19 cellular contexts compared by ENCODE assay signal in the genomic region with DNA sequence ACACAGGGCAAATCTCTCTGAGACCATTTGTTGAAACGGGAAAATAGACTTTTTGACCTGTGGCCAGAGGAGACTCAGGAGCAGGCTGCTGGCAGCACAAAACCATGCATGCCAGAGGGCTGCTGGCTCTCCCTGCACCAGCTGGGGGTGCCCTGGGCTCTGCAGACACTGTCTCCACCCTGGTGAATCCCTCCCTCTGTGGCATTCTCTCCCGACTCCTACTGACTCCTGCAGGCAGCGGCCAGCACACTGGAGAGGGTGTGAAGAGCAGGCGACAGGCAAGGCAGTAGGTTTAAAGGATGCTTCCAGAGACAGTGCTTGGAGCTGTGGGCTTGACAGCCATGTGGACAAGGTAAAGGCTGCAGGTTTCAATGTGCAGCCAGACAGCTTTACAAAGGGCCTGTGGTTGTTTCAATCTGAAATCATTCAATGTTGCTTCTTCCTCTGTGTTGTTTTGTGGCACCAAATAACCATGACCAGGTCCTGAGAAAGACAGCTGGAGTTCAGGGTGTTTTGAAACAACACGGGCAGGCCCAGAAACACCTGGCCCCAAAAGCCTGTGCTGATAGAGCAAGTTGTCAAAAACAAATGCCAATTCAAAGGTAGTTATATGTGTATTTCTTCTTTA.
DNase-seq lines count a peak whose midpoint lies in the region; ATAC-seq and TF ChIP-seq lines count a peak whose summit lies in the region.
"Had no signal": no experiment of that assay in that cellular context is flagged by ENCODE, and none has a peak within 500 bp of the region (broad histone marks: within the 10 kb centered on the region; RNA-seq: fewer than 3 reads in every experiment).

No MANE protein-coding gene starts in this region.

- intact Hi-C loops in right lobe of liver (cut with DNase I), result no loop called here

- TF ChIP-seq CTCF in SK-N-SH (IDR thresholded peaks at IDR 0.05) (no peak), GM20000 (IDR thresholded peaks at IDR 0.05; ENCODE audit: extremely low read depth, missing control alignments) (no peak), right lobe of liver (IDR thresholded peaks at IDR 0.05) (no peak)

- H3K79me2 ChIP-seq in SK-N-SH (ENCODE audit: insufficient read depth), result no peaks in the 10 kb centered on the region

- WGBS in SK-N-SH (ENCODE audit: low lambda C conversion rate), result 0% methylated on average over 2 of the region's 5 CpGs
- WGBS in right lobe of liver (ENCODE audit: insufficient coverage, low coverage, low lambda C conversion rate, missing lambda C conversion rate), result 34% methylated on average over 3 of the region's 5 CpGs

- no peak overlapping the region for H2AFZ ChIP-seq in SK-N-SH (ENCODE audit: low read depth)

- no peaks in the 10 kb centered on the region for H3K9me3 ChIP-seq in SK-N-SH
- no peaks in the 10 kb centered on the region for H3K9me3 ChIP-seq in right lobe of liver

- H3K27ac ChIP-seq in SK-N-SH (ENCODE audit: low read depth in 2 of 2, low read length in 1 of 2), result no peak overlapping the region
- H3K27ac ChIP-seq in right lobe of liver, result no peak overlapping the region
- H3K27ac ChIP-seq: left lung, skin epidermis, tibial nerve had no signal

- TF ChIP-seq RAD21 in SK-N-SH (IDR thresholded peaks at IDR 0.05; ENCODE audit: low read length), result no peak

- H3K4me1 ChIP-seq in SK-N-SH (ENCODE audit: control insufficient read depth in 1 of 2, insufficient read depth in 2 of 2, low read depth in 1 of 2, low read length in 1 of 2), result no peaks in the 10 kb centered on the region
- H3K4me1 ChIP-seq in right lobe of liver, result no peaks in the 10 kb centered on the region
- H3K4me1 ChIP-seq: left lung had no signal

- ATAC-seq in SK-N-SH treated with all-trans-retinoic acid at 6 μM for 48 hours, result no peak
- ATAC-seq in right lobe of liver, result no peak
- ATAC-seq in GM19035 (IDR thresholded peaks at IDR 0.05; ENCODE audit: unreplicated experiment), result no peak
- ATAC-seq: esophagus mucosa, left lung had no signal

- H3K4me2 ChIP-seq in SK-N-SH, result no peak overlapping the region

- no peaks in the 10 kb centered on the region for H3K36me3 ChIP-seq in SK-N-SH (replicated peaks in 1 of 2; ENCODE audit: control insufficient read depth in 1 of 2, insufficient read depth in 2 of 2, low read length in 1 of 2)
- no peaks in the 10 kb centered on the region for H3K36me3 ChIP-seq in right lobe of liver
- H3K36me3 ChIP-seq: left lung, tibial nerve had no signal

- H3F3A ChIP-seq in SK-N-SH (replicated peaks; ENCODE audit: insufficient read depth), result no peaks in the 10 kb centered on the region

- CTCF ChIA-PET in SK-N-SH (lab: Yijun Ruan, JAX), result interaction anchor here (1.0 to 1.1 kb wide), 2 partner anchors 33 to 360 kb away, joined by 3 to 4 read pairs; no protein-coding TSS in a partner anchor

- no peak for TF ChIP-seq POLR2A in right lobe of liver (IDR thresholded peaks at IDR 0.05)

- H3K9me2 ChIP-seq in SK-N-SH, result no peaks in the 10 kb centered on the region

- no peaks in the 10 kb centered on the region for H4K20me1 ChIP-seq in SK-N-SH (ENCODE audit: insufficient read depth)

- POLR2A ChIA-PET in SK-N-SH (lab: Yijun Ruan, JAX), result no interaction called here

- H3K9ac ChIP-seq in SK-N-SH, result no peak overlapping the region

- H3K27me3 ChIP-seq in SK-N-SH (ENCODE audit: insufficient read depth) (no peaks in the 10 kb centered on the region), right lobe of liver (no peaks in the 10 kb centered on the region)
- H3K27me3 ChIP-seq: left lung, tibial nerve had no signal

- TF ChIP-seq EP300 in SK-N-SH (IDR thresholded peaks at IDR 0.05; ENCODE audit: borderline replicate concordance in 1 of 2, low read depth in 1 of 2, low read length in 1 of 2), result no peak

- DNase-seq in SK-N-SH (peak; percentile 41), SW480 (ENCODE audit: low spot score) (peak; percentile 22), iPS DF 19.7 (ENCODE audit: low read depth, low spot score) (peak; percentile 56), AG08395 (ENCODE audit: low spot score) (no peak), GM20000 (ENCODE audit: low spot score) (no peak), right lobe of liver (no peak)
- DNase-seq: activated B cell treated with CpG ODN at 0.5 μM for 24 hours; activated CD8-positive, alpha-beta memory T cell treated with anti-CD3 and anti-CD28 coated beads for 24 hours; DND-41; Karpas-422; left lung; NCI-H1436; NCI-H526 treated with DMSO at 0.1 percent for 48 hours; RPMI8226 had no signal

- H3K4me3 ChIP-seq in SK-N-SH (ENCODE audit: low read depth in 2 of 2, low read length in 1 of 2), result no peak overlapping the region
- H3K4me3 ChIP-seq in right lobe of liver, result no peak overlapping the region
- H3K4me3 ChIP-seq: left lung, skin epidermis, tibial nerve had no signal

TF ChIP-seq in SK-N-SH, 30 proteins besides CTCF, POLR2A, EP300 and RAD21 (continues in another document):
- TF ChIP-seq RFX5 (IDR thresholded peaks at IDR 0.05; ENCODE audit: low read length), result no peak
- TF ChIP-seq, protein P1, sequence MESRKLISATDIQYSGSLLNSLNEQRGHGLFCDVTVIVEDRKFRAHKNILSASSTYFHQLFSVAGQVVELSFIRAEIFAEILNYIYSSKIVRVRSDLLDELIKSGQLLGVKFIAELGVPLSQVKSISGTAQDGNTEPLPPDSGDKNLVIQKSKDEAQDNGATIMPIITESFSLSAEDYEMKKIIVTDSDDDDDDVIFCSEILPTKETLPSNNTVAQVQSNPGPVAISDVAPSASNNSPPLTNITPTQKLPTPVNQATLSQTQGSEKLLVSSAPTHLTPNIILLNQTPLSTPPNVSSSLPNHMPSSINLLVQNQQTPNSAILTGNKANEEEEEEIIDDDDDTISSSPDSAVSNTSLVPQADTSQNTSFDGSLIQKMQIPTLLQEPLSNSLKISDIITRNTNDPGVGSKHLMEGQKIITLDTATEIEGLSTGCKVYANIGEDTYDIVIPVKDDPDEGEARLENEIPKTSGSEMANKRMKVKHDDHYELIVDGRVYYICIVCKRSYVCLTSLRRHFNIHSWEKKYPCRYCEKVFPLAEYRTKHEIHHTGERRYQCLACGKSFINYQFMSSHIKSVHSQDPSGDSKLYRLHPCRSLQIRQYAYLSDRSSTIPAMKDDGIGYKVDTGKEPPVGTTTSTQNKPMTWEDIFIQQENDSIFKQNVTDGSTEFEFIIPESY (IDR thresholded peaks at IDR 0.05; ENCODE audit: borderline replicate concordance, low read depth), result no peak
- no peak for TF ChIP-seq RCOR1 (IDR thresholded peaks at IDR 0.05; ENCODE audit: low read length)
- TF ChIP-seq SIN3A (IDR thresholded peaks at IDR 0.05; ENCODE audit: borderline replicate concordance, low read depth, low read length), result no peak
- TF ChIP-seq, protein P2, sequence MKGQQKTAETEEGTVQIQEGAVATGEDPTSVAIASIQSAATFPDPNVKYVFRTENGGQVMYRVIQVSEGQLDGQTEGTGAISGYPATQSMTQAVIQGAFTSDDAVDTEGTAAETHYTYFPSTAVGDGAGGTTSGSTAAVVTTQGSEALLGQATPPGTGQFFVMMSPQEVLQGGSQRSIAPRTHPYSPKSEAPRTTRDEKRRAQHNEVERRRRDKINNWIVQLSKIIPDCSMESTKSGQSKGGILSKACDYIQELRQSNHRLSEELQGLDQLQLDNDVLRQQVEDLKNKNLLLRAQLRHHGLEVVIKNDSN (IDR thresholded peaks at IDR 0.05; ENCODE audit: borderline replicate concordance, low read depth), result no peak
- no peak for TF ChIP-seq TCF12 (IDR thresholded peaks at IDR 0.05)

TF ChIP-seq in SK-N-SH treated with all-trans-retinoic acid at 6 μM for 48 hours, 23 proteins besides CTCF, POLR2A, EP300 and RAD21 (continues in another document):
- TF ChIP-seq, protein P3, sequence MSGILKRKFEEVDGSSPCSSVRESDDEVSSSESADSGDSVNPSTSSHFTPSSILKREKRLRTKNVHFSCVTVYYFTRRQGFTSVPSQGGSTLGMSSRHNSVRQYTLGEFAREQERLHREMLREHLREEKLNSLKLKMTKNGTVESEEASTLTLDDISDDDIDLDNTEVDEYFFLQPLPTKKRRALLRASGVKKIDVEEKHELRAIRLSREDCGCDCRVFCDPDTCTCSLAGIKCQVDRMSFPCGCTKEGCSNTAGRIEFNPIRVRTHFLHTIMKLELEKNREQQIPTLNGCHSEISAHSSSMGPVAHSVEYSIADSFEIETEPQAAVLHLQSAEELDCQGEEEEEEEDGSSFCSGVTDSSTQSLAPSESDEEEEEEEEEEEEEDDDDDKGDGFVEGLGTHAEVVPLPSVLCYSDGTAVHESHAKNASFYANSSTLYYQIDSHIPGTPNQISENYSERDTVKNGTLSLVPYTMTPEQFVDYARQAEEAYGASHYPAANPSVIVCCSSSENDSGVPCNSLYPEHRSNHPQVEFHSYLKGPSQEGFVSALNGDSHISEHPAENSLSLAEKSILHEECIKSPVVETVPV (CRISPR knock-in tag; IDR thresholded peaks at IDR 0.05), result no peak
- TF ChIP-seq ISL1 (CRISPR knock-in tag; IDR thresholded peaks at IDR 0.05) (no peak), PPARA (CRISPR knock-in tag; IDR thresholded peaks at IDR 0.05; ENCODE audit: borderline replicate concordance) (no peak), BACH2 (CRISPR knock-in tag; IDR thresholded peaks at IDR 0.05; ENCODE audit: borderline replicate concordance) (no peak), ESRRG (CRISPR knock-in tag; IDR thresholded peaks at IDR 0.05) (no peak), TCF4 (CRISPR knock-in tag; IDR thresholded peaks at IDR 0.05; ENCODE audit: borderline replicate concordance) (no peak), TOX (CRISPR knock-in tag; IDR thresholded peaks at IDR 0.05; ENCODE audit: borderline replicate concordance) (no peak)
- TF ChIP-seq, protein P4, sequence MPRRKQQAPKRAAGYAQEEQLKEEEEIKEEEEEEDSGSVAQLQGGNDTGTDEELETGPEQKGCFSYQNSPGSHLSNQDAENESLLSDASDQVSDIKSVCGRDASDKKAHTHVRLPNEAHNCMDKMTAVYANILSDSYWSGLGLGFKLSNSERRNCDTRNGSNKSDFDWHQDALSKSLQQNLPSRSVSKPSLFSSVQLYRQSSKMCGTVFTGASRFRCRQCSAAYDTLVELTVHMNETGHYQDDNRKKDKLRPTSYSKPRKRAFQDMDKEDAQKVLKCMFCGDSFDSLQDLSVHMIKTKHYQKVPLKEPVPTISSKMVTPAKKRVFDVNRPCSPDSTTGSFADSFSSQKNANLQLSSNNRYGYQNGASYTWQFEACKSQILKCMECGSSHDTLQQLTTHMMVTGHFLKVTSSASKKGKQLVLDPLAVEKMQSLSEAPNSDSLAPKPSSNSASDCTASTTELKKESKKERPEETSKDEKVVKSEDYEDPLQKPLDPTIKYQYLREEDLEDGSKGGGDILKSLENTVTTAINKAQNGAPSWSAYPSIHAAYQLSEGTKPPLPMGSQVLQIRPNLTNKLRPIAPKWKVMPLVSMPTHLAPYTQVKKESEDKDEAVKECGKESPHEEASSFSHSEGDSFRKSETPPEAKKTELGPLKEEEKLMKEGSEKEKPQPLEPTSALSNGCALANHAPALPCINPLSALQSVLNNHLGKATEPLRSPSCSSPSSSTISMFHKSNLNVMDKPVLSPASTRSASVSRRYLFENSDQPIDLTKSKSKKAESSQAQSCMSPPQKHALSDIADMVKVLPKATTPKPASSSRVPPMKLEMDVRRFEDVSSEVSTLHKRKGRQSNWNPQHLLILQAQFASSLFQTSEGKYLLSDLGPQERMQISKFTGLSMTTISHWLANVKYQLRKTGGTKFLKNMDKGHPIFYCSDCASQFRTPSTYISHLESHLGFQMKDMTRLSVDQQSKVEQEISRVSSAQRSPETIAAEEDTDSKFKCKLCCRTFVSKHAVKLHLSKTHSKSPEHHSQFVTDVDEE (CRISPR knock-in tag; IDR thresholded peaks at IDR 0.05), result no peak

Comparison
In these comparisons a context has a peak if more than half of its experiments do, and no peak if none do; other contexts are left out.
1. DNase-seq: peak in SK-N-SH (single experiment), SW480 (single experiment) and iPS DF 19.7 (single experiment); none in AG08395 (single experiment), GM20000 (single experiment) and right lobe of liver (0 of 3).